ENCODE assay signal across 23 cellular contexts in genomic region chr5:75138674-75139073, GRCh38.
"Had no signal": no experiment of that assay in that cellular context is flagged by ENCODE, and none has a peak within 500 bp of the region (broad histone marks: within the 10 kb centered on the region; RNA-seq: fewer than 3 reads in every experiment).

No MANE protein-coding gene starts in this region.

- H3K27ac Mint-ChIP-seq: T-cell; T-helper 1 cell treated with Interleukin-12 subunit alpha and Interleukin-12 subunit beta and Interleukin-4 antibody, amounts not matched to agents 30 μg/mL and 1 μg/mL, for 36 hours had no signal

- H3K36me3 ChIP-seq: MG63, SJSA1 had no signal

- H3K4me1 ChIP-seq: SJSA1 had no signal

- H3K4me3 ChIP-seq: MG63, SJSA1 had no signal

- H3K27ac ChIP-seq: SJSA1 had no signal

- H3K9me3 ChIP-seq: MG63, SJSA1 had no signal

- H3K36me3 Mint-ChIP-seq: T-cell had no signal

- H3K4me3 Mint-ChIP-seq: T-cell; T-helper 1 cell treated with Interleukin-12 subunit alpha and Interleukin-12 subunit beta and Interleukin-4 antibody, amounts not matched to agents 30 μg/mL and 1 μg/mL, for 36 hours had no signal

- DNase-seq: IMR-90, Karpas-422, KG1, MG63, NCI-H1092, NCI-H1105 treated with DMSO at 0.1 percent for 48 hours, NCI-H1417 treated with DMSO at 0.1 percent for 48 hours, NCI-H146, NCI-H1694 treated with DMSO at 0.1 percent for 48 hours, NCI-H1930, NCI-H2081, NCI-H2107, NCI-H2227 treated with DMSO at 0.1 percent for 48 hours, NCI-H524, NCI-H526 treated with DMSO at 0.1 percent for 48 hours, Right ventricle myocardium superior, RPMI8226, SIG-M5, SW 1271, T-cell had no signal

- ATAC-seq: HepG2, T-cell had no signal
